17 cellular contexts compared by ENCODE assay signal in genomic region chr3:185330238-185330637, GRCh38. TPM values are rescaled to one million over a fixed set of nuclear protein-coding genes. Genes with fewer than 3 reads are reported as not detected.
A peak's percentile ranks its signal among the peaks of the same experiment; 100 is the strongest.
DNase-seq lines count a peak whose midpoint lies in the region; ATAC-seq and TF ChIP-seq lines count a peak whose summit lies in the region.
"Had no signal": no experiment of that assay in that cellular context is flagged by ENCODE, and none has a peak within 500 bp of the region (broad histone marks: within the 10 kb centered on the region; RNA-seq: fewer than 3 reads in every experiment).

No MANE protein-coding gene starts in this region.

- no peak for TF ChIP-seq CTCF in brain (conservative IDR thresholded peaks at IDR 0.05)

- peaks cover 8% of the 10 kb centered on the region for H3K4me1 Mint-ChIP-seq in brain
- H3K4me1 Mint-ChIP-seq: H9 had no signal

- DNase-seq in Right ventricle myocardium superior: no peak
- no peak for DNase-seq in cardiac septum (ENCODE audit: low spot score)
- DNase-seq in midbrain (lab: John Stamatoyannopoulos, UW): peak; percentile 4
- DNase-seq in NCI-H1436 (lab: John Stamatoyannopoulos, UW): no peak
- DNase-seq in HuH-7 (ENCODE audit: low spot score): no peak
- no peak for DNase-seq in activated CD8-positive, alpha-beta memory T cell treated with anti-CD3 and anti-CD28 coated beads for 24 hours
- DNase-seq: activated CD4-positive, alpha-beta T cell treated with anti-CD3 and anti-CD28 coated beads for 36 hours; caudate nucleus; CD8-positive, alpha-beta memory T cell; IMR-90; NCI-H226; ovary had no signal

- no peaks in the 10 kb centered on the region for H3K36me3 Mint-ChIP-seq in brain

- intact Hi-C loops in Right ventricle myocardium superior (cut with DNase I): no loop called here
- intact Hi-C loops in cardiac septum (cut with DNase I): no loop called here

- ATAC-seq in Right ventricle myocardium superior (ENCODE audit: poor library complexity) (peak; percentile 38), GM21390 (IDR thresholded peaks at IDR 0.05; ENCODE audit: unreplicated experiment) (no peak)
- ATAC-seq: activated CD4-positive, alpha-beta T cell treated with anti-CD3 and anti-CD28 coated beads for 36 hours; GM12878 had no signal

- H3K4me3 Mint-ChIP-seq in brain: peak overlapping the region in 1 of 5 experiments; percentile 76
- H3K4me3 Mint-ChIP-seq: activated CD4-positive, alpha-beta T cell treated with anti-CD3 and anti-CD28 coated beads for 36 hours; CD8-positive, alpha-beta memory T cell; H9; T-helper 1 cell treated with Interleukin-12 subunit alpha and Interleukin-12 subunit beta and Interleukin-4 antibody, amounts not matched to agents 30 μg/mL and 1 μg/mL, for 36 hours had no signal

- H3K9me3 Mint-ChIP-seq in brain: no peaks in the 10 kb centered on the region
- H3K9me3 Mint-ChIP-seq: CD8-positive, alpha-beta memory T cell; H9; T-helper 1 cell treated with Interleukin-12 subunit alpha and Interleukin-12 subunit beta and Interleukin-4 antibody, amounts not matched to agents 30 μg/mL and 1 μg/mL, for 36 hours had no signal

- H3K27ac Mint-ChIP-seq in brain: peak overlapping the region in 3 of 5 experiments; percentile 6 to 92 (median 56)
- H3K27ac Mint-ChIP-seq: activated CD4-positive, alpha-beta T cell treated with anti-CD3 and anti-CD28 coated beads for 36 hours; CD8-positive, alpha-beta memory T cell; T-helper 1 cell treated with Interleukin-12 subunit alpha and Interleukin-12 subunit beta and Interleukin-4 antibody, amounts not matched to agents 30 μg/mL and 1 μg/mL, for 36 hours had no signal

- H3K27me3 Mint-ChIP-seq in brain: peaks cover 3% of the 10 kb centered on the region

RNA-seq across cellular contexts. Expression of gene MAP3K13, which starts 32.7 kb away (rescaled TPM):
- total RNA-seq in Right ventricle myocardium superior (7.6 TPM), cardiac septum (9.0 TPM)
- 30.0 TPM for polyA plus RNA-seq in brain (ENCODE audit: insufficient read depth, low read depth, low replicate concordance)
